Comparison of ENCODE assay signal across 20 cellular contexts in genomic region chr2:178828496-178828895, GRCh38. TPM values are rescaled to one million over a fixed set of nuclear protein-coding genes. Genes with fewer than 3 reads are reported as not detected.
DNase-seq lines count a peak whose midpoint lies in the region; ATAC-seq and TF ChIP-seq lines count a peak whose summit lies in the region.
"Had no signal": no experiment of that assay in that cellular context is flagged by ENCODE, and none has a peak within 500 bp of the region (broad histone marks: within the 10 kb centered on the region; RNA-seq: fewer than 3 reads in every experiment).

No MANE protein-coding gene starts in this region.

- 52 to 55% methylated on average over 4 of the region's 4 CpGs for whole genome bisulfite sequencing in heart right ventricle, 2 donors
- 35% methylated on average over 2 of the region's 4 CpGs for WGBS in mesenchymal stem cell
- 67 to 80% (median 75%) methylated on average over 4 of the region's 4 CpGs for WGBS in spleen, 5 donors

- H3K4me1 ChIP-seq in heart right ventricle (peaks cover 2 to 42% (median 31%) of the 10 kb centered on the region in 9 donors), mesenchymal stem cell (ENCODE audit: control insufficient read depth, insufficient read depth, low read depth, low read length) (no peaks in the 10 kb centered on the region), spleen (peaks cover 0 to 18% (median 7%) of the 10 kb centered on the region in 6 donors)
- H3K4me1 ChIP-seq: A549 had no signal

- no peak for DNase-seq in heart right ventricle
- DNase-seq in cardiac septum (ENCODE audit: low spot score), result no peak
- DNase-seq in NCI-H2227 (lab: John Stamatoyannopoulos, UW; ENCODE audit: unreplicated experiment), result peak; percentile 42
- DNase-seq in mesenchymal stem cell, result no peak
- DNase-seq in spleen, result no peak
- no peak for DNase-seq in NCI-H1417 (lab: John Stamatoyannopoulos, UW)
- no peak for DNase-seq in NCI-H524 treated with DMSO at 0.1 percent for 48 hours (lab: John Stamatoyannopoulos, UW)
- DNase-seq: COR-L47, DMS53, IMR-90, Karpas-422, MG63, NCI-H1092, NCI-H187 treated with DMSO at 0.1 percent for 48 hours, NCI-H446 treated with DMSO at 0.1 percent for 48 hours, NCI-H82, PC-9 had no signal

- H3K27ac ChIP-seq in heart right ventricle (peak overlapping the region in 7 of 10 donors; percentile 3 to 79 (median 53)), mesenchymal stem cell (ENCODE audit: low read length, poor library complexity, severe bottlenecking) (no peak overlapping the region), spleen (peak overlapping the region in 7 of 8 donors; percentile 4 to 63 (median 39))
- H3K27ac ChIP-seq: A549, C4-2B, PC-9 had no signal

- H3K36me3 ChIP-seq in heart right ventricle (peaks cover 0 to 5% (median 0%) of the 10 kb centered on the region in 9 donors), mesenchymal stem cell (ENCODE audit: control insufficient read depth in 1 of 2, insufficient read depth in 2 of 2, low read depth in 1 of 2, low read length in 2 of 2) (no peaks in the 10 kb centered on the region), spleen (no peaks in the 10 kb centered on the region)
- H3K36me3 ChIP-seq: MG63 had no signal

- no peak overlapping the region for H2AK5ac ChIP-seq in mesenchymal stem cell (ENCODE audit: low read length, severe bottlenecking)

- no peak overlapping the region for H4K8ac ChIP-seq in mesenchymal stem cell (ENCODE audit: low read length)

- TF ChIP-seq CTCF in heart right ventricle (IDR thresholded peaks at IDR 0.05), result no peak
- no peak for TF ChIP-seq CTCF in spleen (IDR thresholded peaks at IDR 0.05 in 8 of 11, conservative IDR thresholded peaks at IDR 0.05 in 3 of 11)

- TF ChIP-seq POLR2A in spleen (IDR thresholded peaks at IDR 0.05), result no peak

- H3K4me3 ChIP-seq in heart right ventricle (peak overlapping the region in 3 of 10 donors; percentile 1 to 31 (median 11)), mesenchymal stem cell (ENCODE audit: insufficient read depth in 1 of 2, low read depth in 1 of 2, low read length in 2 of 2) (no peak overlapping the region), spleen (no peak overlapping the region)
- H3K4me3 ChIP-seq: A549, MG63, PC-9 had no signal

- no peaks in the 10 kb centered on the region for H3K27me3 ChIP-seq in heart right ventricle
- H3K27me3 ChIP-seq in mesenchymal stem cell (ENCODE audit: control insufficient read depth in 1 of 2, insufficient read depth in 1 of 2, low read length in 2 of 2), result no peaks in the 10 kb centered on the region
- H3K27me3 ChIP-seq in spleen (replicated peaks in 1 of 7), result no peaks in the 10 kb centered on the region
- H3K27me3 ChIP-seq: MG63 had no signal

- no peak overlapping the region for H3K14ac ChIP-seq in mesenchymal stem cell (ENCODE audit: low read length in 2 of 2)

- H3K9me3 ChIP-seq in heart right ventricle, result peaks cover 0 to 8% (median 0%) of the 10 kb centered on the region in 11 donors
- H3K9me3 ChIP-seq in mesenchymal stem cell (ENCODE audit: control insufficient read depth, low read length), result no peaks in the 10 kb centered on the region
- peaks cover 0 to 11% (median 0%) of the 10 kb centered on the region in 8 donors for H3K9me3 ChIP-seq in spleen
- H3K9me3 ChIP-seq: A549, MG63 had no signal

- ATAC-seq in heart right ventricle (peak in 1 of 8 donors; percentile 33), GM21619 (IDR thresholded peaks at IDR 0.05; ENCODE audit: unreplicated experiment) (no peak)
- ATAC-seq: A549 had no signal

- no peak overlapping the region for H2BK15ac ChIP-seq in mesenchymal stem cell (ENCODE audit: low read depth, poor library complexity, severe bottlenecking)

- H2BK5ac ChIP-seq in mesenchymal stem cell (ENCODE audit: low read depth, low read length, poor library complexity, severe bottlenecking), result no peak overlapping the region

- H3K9ac ChIP-seq in mesenchymal stem cell (ENCODE audit: low read length), result peak overlapping the region; percentile 42

- no peak overlapping the region for H2AFZ ChIP-seq in mesenchymal stem cell (ENCODE audit: low read depth, low read length)
- H2AFZ ChIP-seq: PC-9 had no signal

- H3K79me1 ChIP-seq in mesenchymal stem cell (replicated peaks; ENCODE audit: low read length, poor library complexity, severe bottlenecking), result no peaks in the 10 kb centered on the region

- no peak overlapping the region for H3K23ac ChIP-seq in mesenchymal stem cell (ENCODE audit: low read length in 2 of 2)

- H2BK12ac ChIP-seq in mesenchymal stem cell (ENCODE audit: low read length in 2 of 2), result no peak overlapping the region

- no peak overlapping the region for H3K4ac ChIP-seq in mesenchymal stem cell (ENCODE audit: low read depth in 1 of 2, low read length in 2 of 2)

- no peak overlapping the region for H4K91ac ChIP-seq in mesenchymal stem cell (ENCODE audit: low read length)

- no peak overlapping the region for H2BK120ac ChIP-seq in mesenchymal stem cell (ENCODE audit: low read depth, low read length)

- H3K18ac ChIP-seq in mesenchymal stem cell (ENCODE audit: low read depth in 1 of 2, low read length in 2 of 2), result no peak overlapping the region

- intact Hi-C loops in heart right ventricle (cut with DNase I) (loop anchor here in 1 of 10 donors (2.0 kb wide), 1 partner anchor 32 kb away; no protein-coding TSS in a partner anchor), cardiac septum (cut with DNase I) (loop anchor here (5.0 kb wide), 1 partner anchor 54 kb away; no protein-coding TSS in a partner anchor), spleen (cut with DNase I; ENCODE audit: low total_unique reads) (no loop called here)

- H3K4me2 ChIP-seq in mesenchymal stem cell (ENCODE audit: low read length, poor library complexity, severe bottlenecking), result no peak overlapping the region
- H3K4me2 ChIP-seq: A549, PC-9 had no signal

RNA-seq across cellular contexts. Expression of gene TTN, which starts 21.3 kb away (rescaled TPM):
- total RNA-seq in heart right ventricle, result 1,000 to 10,000 TPM; 2,633 to 4,921 (median 3,995) TPM
- polyA plus RNA-seq in heart right ventricle, result 100 to 1,000 TPM in 1 of 2 donors, 10 to 100 TPM in 1; 65.7 to 862 TPM
- total RNA-seq in cardiac septum, result 4,176 TPM
- polyA plus RNA-seq in mesenchymal stem cell (2013, experiment 1 of 2), result 0.03 TPM
- 0.01 TPM for polyA plus RNA-seq in mesenchymal stem cell (2013, experiment 2 of 2)
- total RNA-seq in spleen, result 10 to 100 TPM; 15.0 to 28.5 (median 21.8) TPM
- polyA plus RNA-seq in spleen, result under 1 TPM; 0.23 to 0.67 (median 0.57) TPM
- total RNA-seq: PC-9 had no signal

Comparison
In these comparisons a context has a peak if more than half of its experiments do, and no peak if none do; other contexts are left out.
1. RNA of gene TTN, which starts 21.3 kb away (total RNA-seq): 4,176 TPM in cardiac septum (single experiment) and 2,633 to 4,921 TPM in heart right ventricle; 15.0 to 28.5 TPM in spleen; every median in the first group is over 10 times any median in the second.